Comparison of ENCODE assay signal across 1 cellular context in genomic region chr5:139561655-139562451, GRCh38.
TF ChIP-seq lines count a peak whose summit lies in the region.

No MANE protein-coding gene starts in this region.

TF ChIP-seq in K562, 482 proteins besides CTCF, POLR2A, EP300 and RAD21 (continued from another document and continues in another):
- no peak for TF ChIP-seq ZNF655 (CRISPR knock-in tag; IDR thresholded peaks at IDR 0.05)
- no peak for TF ChIP-seq EWSR1 (IDR thresholded peaks at IDR 0.05; ENCODE audit: borderline replicate concordance, low read depth, partially characterized antibody)
- TF ChIP-seq DEAF1 (CRISPR knock-in tag; IDR thresholded peaks at IDR 0.05) = no peak
- peak; percentile 31 to 87 (median 80) for TF ChIP-seq YY1 (IDR thresholded peaks at IDR 0.05; ENCODE audit: borderline replicate concordance in 1 of 3, control insufficient read depth in 1 of 3, extremely low read depth in 1 of 3, insufficient read depth in 3 of 3, insufficient read length in 1 of 3, insufficient replicate concordance in 2 of 3, low read depth in 1 of 3, low read length in 2 of 3)
- TF ChIP-seq ZNF707 (CRISPR knock-in tag; conservative IDR thresholded peaks at IDR 0.05) = no peak
- no peak; the same call in 1 of the 2 replicates for TF ChIP-seq ZNF12 (CRISPR knock-in tag; IDR thresholded peaks at IDR 0.05)
- peak; percentile 1; the same call in 1 of the 2 replicates for TF ChIP-seq RBFOX2 (IDR thresholded peaks at IDR 0.05; ENCODE audit: low read depth, low read length)
- 0 out of 2 replicates have a peak, but pooled peaks have one; percentile 31 for TF ChIP-seq ZC3H4 (CRISPR knock-in tag; IDR thresholded peaks at IDR 0.05; ENCODE audit: borderline replicate concordance)
- TF ChIP-seq ZNF263 (CRISPR knock-in tag; IDR thresholded peaks at IDR 0.05; ENCODE audit: borderline replicate concordance) = peak; percentile 31; the same call in 1 of the 2 replicates
- TF ChIP-seq E2F8 (IDR thresholded peaks at IDR 0.05; ENCODE audit: low read depth, partially characterized antibody) = no peak
- no peak for TF ChIP-seq DNMT1 (IDR thresholded peaks at IDR 0.05)
- TF ChIP-seq STAT6 (CRISPR knock-in tag; IDR thresholded peaks at IDR 0.05) = no peak
- TF ChIP-seq DDX20 (tag; IDR thresholded peaks at IDR 0.05; ENCODE audit: low read depth) = no peak
- no peak for TF ChIP-seq MAZ (CRISPR knock-in tag; conservative IDR thresholded peaks at IDR 0.05 in 1 of 2, IDR thresholded peaks at IDR 0.05 in 1 of 2)
- TF ChIP-seq PML (IDR thresholded peaks at IDR 0.05; ENCODE audit: low read length) = peak; percentile 45; the same call in 1 of the 2 replicates
- TF ChIP-seq ZNF277 (CRISPR knock-in tag; IDR thresholded peaks at IDR 0.05; ENCODE audit: borderline replicate concordance) = no peak
- TF ChIP-seq FOXM1 (IDR thresholded peaks at IDR 0.05; ENCODE audit: low read depth) = no peak
- TF ChIP-seq FOXM1 (CRISPR knock-in tag; IDR thresholded peaks at IDR 0.05; ENCODE audit: low read depth) = peak; percentile 13; the same call in 1 of the 2 replicates
- no peak for TF ChIP-seq KDM2B (CRISPR knock-in tag; IDR thresholded peaks at IDR 0.05)
- TF ChIP-seq NCOR1 (IDR thresholded peaks at IDR 0.05) = no peak
- 0 out of 2 replicates have a peak, but pooled peaks have one; percentile 24 for TF ChIP-seq STAG1 (CRISPR knock-in tag; IDR thresholded peaks at IDR 0.05; ENCODE audit: borderline replicate concordance)
- TF ChIP-seq RHOXF2B (CRISPR knock-in tag; conservative IDR thresholded peaks at IDR 0.05) = no peak
- no peak for TF ChIP-seq TFE3 (CRISPR knock-in tag; IDR thresholded peaks at IDR 0.05)
- TF ChIP-seq ZNF41 (CRISPR knock-in tag; conservative IDR thresholded peaks at IDR 0.05) = no peak
- TF ChIP-seq ZNF511 (CRISPR knock-in tag; IDR thresholded peaks at IDR 0.05) = 0 out of 2 replicates have a peak, but pooled peaks have one; percentile 17
- no peak for TF ChIP-seq SMARCA5 (IDR thresholded peaks at IDR 0.05)
- TF ChIP-seq ZBTB49 (CRISPR knock-in tag; IDR thresholded peaks at IDR 0.05; ENCODE audit: borderline replicate concordance) = peak; percentile 68; the same call in 1 of the 2 replicates
- peak; percentile 92 for TF ChIP-seq ZFX (CRISPR knock-in tag; IDR thresholded peaks at IDR 0.05)
- no peak for TF ChIP-seq THRA (IDR thresholded peaks at IDR 0.05)
- TF ChIP-seq HNRNPUL1 (IDR thresholded peaks at IDR 0.05; ENCODE audit: low read length) = no peak
- TF ChIP-seq ZNF79 (CRISPR knock-in tag; IDR thresholded peaks at IDR 0.05; ENCODE audit: low read depth) = no peak
- no peak for TF ChIP-seq ELK3 (CRISPR knock-in tag; IDR thresholded peaks at IDR 0.05)
- no peak for TF ChIP-seq SMARCE1 (IDR thresholded peaks at IDR 0.05)
- 0 out of 4 replicates have a peak, but pooled peaks of 1 of the 2 experiments have one; percentile 35 for TF ChIP-seq TEAD1 (CRISPR knock-in tag; IDR thresholded peaks at IDR 0.05)
- TF ChIP-seq SAFB (IDR thresholded peaks at IDR 0.05; ENCODE audit: borderline replicate concordance, low read depth, low read length) = peak; percentile 39; the same call in 1 of the 2 replicates
- TF ChIP-seq ZNF699 (CRISPR knock-in tag; IDR thresholded peaks at IDR 0.05; ENCODE audit: insufficient replicate concordance) = no peak
- no peak for TF ChIP-seq RFX5 (IDR thresholded peaks at IDR 0.05; ENCODE audit: low read depth, low read length)
- TF ChIP-seq FOXK1 (CRISPR knock-in tag; IDR thresholded peaks at IDR 0.05; ENCODE audit: borderline replicate concordance) = no peak
